In the genomic region with DNA sequence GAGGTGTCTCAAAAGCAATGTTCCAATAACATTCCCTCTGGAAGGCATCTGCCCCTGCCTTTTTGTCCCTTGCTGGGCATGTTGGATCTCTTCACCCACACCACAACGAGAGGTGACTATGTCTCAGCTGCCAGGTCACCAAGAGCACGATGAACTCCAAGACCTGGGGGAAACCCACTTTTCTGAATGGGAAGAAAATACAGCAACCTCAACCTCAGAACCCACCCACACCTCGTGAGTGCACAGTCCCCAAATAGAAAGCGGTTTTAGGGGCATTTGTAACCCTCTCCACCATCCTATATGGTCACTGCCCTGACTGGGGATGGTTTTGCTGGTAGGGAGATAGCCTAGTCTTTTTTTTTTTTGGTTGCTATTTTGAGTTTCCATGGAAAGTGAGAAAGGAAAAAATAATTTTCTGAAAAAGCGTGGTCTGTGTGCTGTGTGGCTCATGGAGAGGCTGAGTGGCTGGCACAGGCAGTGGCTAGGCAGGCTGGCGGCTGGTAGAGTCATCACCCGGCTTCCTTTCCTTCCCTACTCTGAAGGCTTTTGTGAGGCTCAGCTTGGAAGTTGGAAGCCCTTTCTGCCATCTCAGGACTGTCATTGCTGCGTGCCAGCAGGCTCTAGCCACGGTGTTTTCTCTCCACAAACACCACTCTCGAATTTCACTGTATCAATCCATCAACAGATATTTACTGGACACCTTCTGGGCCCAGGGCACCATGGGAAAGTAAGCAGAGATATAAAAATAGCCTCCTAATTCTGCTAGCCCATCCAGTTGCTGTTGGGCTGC, we compare ENCODE assay signal across 20 cellular contexts. TPM values are rescaled to one million over a fixed set of nuclear protein-coding genes. Genes with fewer than 3 reads are reported as not detected.
DNase-seq lines count a peak whose midpoint lies in the region; ATAC-seq, FAIRE-seq and TF ChIP-seq lines count a peak whose summit lies in the region.
"Had no signal": no experiment of that assay in that cellular context is flagged by ENCODE, and none has a peak within 500 bp of the region (broad histone marks: within the 10 kb centered on the region; RNA-seq: fewer than 3 reads in every experiment).

No MANE protein-coding gene starts in this region.

- no peak overlapping the region for H3K4me2 ChIP-seq in neuronal stem cell (ENCODE audit: insufficient read depth, low read length, poor library complexity, severe bottlenecking)
- H3K4me2 ChIP-seq: PC-9 had no signal

- H3K27me3 Mint-ChIP-seq in activated T-cell treated with anti-CD3 and anti-CD28 coated beads, Interleukin-2, amount 50 U/mL, for 24 hours = no peaks in the 10 kb centered on the region

- no peak for TF ChIP-seq POLR2A in suprapubic skin (IDR thresholded peaks at IDR 0.05)

- ATAC-seq in Right ventricle myocardium superior (ENCODE audit: poor library complexity) = peak; percentile 81
- no peak for ATAC-seq in HG02852 (IDR thresholded peaks at IDR 0.05; ENCODE audit: unreplicated experiment)
- ATAC-seq: SK-N-SH treated with all-trans-retinoic acid at 6 μM for 48 hours had no signal

- FAIRE-seq in urothelium cell line (lab: Jason Lieb, UNC) = peak; percentile 70
- FAIRE-seq: endothelial cell of umbilical vein, GM19239 had no signal

- no peak for DNase-seq in activated T-cell treated with anti-CD3 and anti-CD28 coated beads, Interleukin-2, amount 50 U/mL, for 24 hours
- no peak for DNase-seq in activated T-cell treated with anti-CD3 and anti-CD28 coated beads, Interleukin-2, amount 50 U/mL, for 1 hour
- DNase-seq in Right ventricle myocardium superior (no peak), neuronal stem cell (ENCODE audit: low spot score) (no peak), urothelium cell line (ENCODE audit: low spot score) (no peak), NCI-H526 treated with DMSO at 0.1 percent for 48 hours (lab: John Stamatoyannopoulos, UW) (no peak), suprapubic skin (ENCODE audit: low spot score in 2 of 2) (no peak)
- DNase-seq: Caco-2, GF-D8, Kasumi-1, NCI-H1436 treated with DMSO at 0.1 percent for 48 hours, NCI-H446, upper lobe of left lung had no signal

- H3K23ac ChIP-seq in neuronal stem cell (ENCODE audit: low read depth, low read length, poor library complexity) = peak overlapping the region; percentile 37

- no peak overlapping the region for H3K4me3 Mint-ChIP-seq in activated T-cell treated with anti-CD3 and anti-CD28 coated beads, Interleukin-2, amount 50 U/mL, for 24 hours

- no peak overlapping the region for H3K18ac ChIP-seq in neuronal stem cell (ENCODE audit: low read length)

- no peak overlapping the region for H4K91ac ChIP-seq in neuronal stem cell (ENCODE audit: low read depth, low read length, poor library complexity)

- intact Hi-C loops in Right ventricle myocardium superior (cut with DNase I) = no loop called here

- peak overlapping the region; percentile 42 for H2BK15ac ChIP-seq in neuronal stem cell (ENCODE audit: low read length)

- no peak overlapping the region for H3K4ac ChIP-seq in neuronal stem cell (ENCODE audit: low read length)

- H3K9me3 ChIP-seq in neuronal stem cell (replicated peaks in 1 of 2; ENCODE audit: control insufficient read depth in 2 of 2, insufficient read depth in 1 of 2, low read depth in 1 of 2, low read length in 2 of 2) (no peaks in the 10 kb centered on the region), suprapubic skin (no peaks in the 10 kb centered on the region)
- H3K9me3 ChIP-seq: Caco-2, upper lobe of left lung had no signal

- WGBS in neuronal stem cell (ENCODE audit: extremely low coverage in 2 of 2, insufficient read length in 2 of 2, insufficient replicate concordance in 1 of 2), 2 donors = no CpG with 5 or more reads among the region's 10 CpGs
- WGBS in suprapubic skin = 84% methylated on average over 10 of the region's 10 CpGs

- no peak overlapping the region for H2AK5ac ChIP-seq in neuronal stem cell (ENCODE audit: low read depth, low read length)

- H3K79me1 ChIP-seq in neuronal stem cell (ENCODE audit: low read depth, low read length) = no peaks in the 10 kb centered on the region

- H3K4me3 ChIP-seq in neuronal stem cell (ENCODE audit: low read length in 2 of 2) (no peak overlapping the region), suprapubic skin (no peak overlapping the region)
- H3K4me3 ChIP-seq: PC-9, upper lobe of left lung had no signal

- no peak overlapping the region for H2BK5ac ChIP-seq in neuronal stem cell (ENCODE audit: low read length)

- H3K4me1 Mint-ChIP-seq in activated T-cell treated with anti-CD3 and anti-CD28 coated beads, Interleukin-2, amount 50 U/mL, for 24 hours (ENCODE audit: low read depth) = peaks cover 52% of the 10 kb centered on the region

- H3K27ac ChIP-seq in neuronal stem cell (replicated peaks; ENCODE audit: low read length) (no peak overlapping the region), suprapubic skin (no peak overlapping the region)
- H3K27ac ChIP-seq: PC-9, upper lobe of left lung had no signal

- peaks cover 0 to 4% of the 10 kb centered on the region in 2 donors for H3K36me3 ChIP-seq in neuronal stem cell (replicated peaks in 1 of 2; ENCODE audit: control insufficient read depth in 2 of 2, insufficient read depth in 2 of 2, low read length in 2 of 2)
- no peaks in the 10 kb centered on the region for H3K36me3 ChIP-seq in suprapubic skin
- H3K36me3 ChIP-seq: upper lobe of left lung had no signal

- H3K27ac Mint-ChIP-seq in activated T-cell treated with anti-CD3 and anti-CD28 coated beads, Interleukin-2, amount 50 U/mL, for 24 hours = peak overlapping the region; percentile 34

- no peaks in the 10 kb centered on the region for H3K36me3 Mint-ChIP-seq in activated T-cell treated with anti-CD3 and anti-CD28 coated beads, Interleukin-2, amount 50 U/mL, for 24 hours (ENCODE audit: low read depth)

- H2AFZ ChIP-seq in neuronal stem cell (ENCODE audit: low read length) = no peak overlapping the region
- H2AFZ ChIP-seq: PC-9 had no signal

- no peak for TF ChIP-seq CTCF in suprapubic skin (IDR thresholded peaks at IDR 0.05)

- peak overlapping the region; percentile 5 for H3K9ac ChIP-seq in neuronal stem cell (ENCODE audit: low read depth, low read length, poor library complexity)

- no peak overlapping the region for H2BK12ac ChIP-seq in neuronal stem cell (ENCODE audit: low read length)

- H2BK120ac ChIP-seq in neuronal stem cell (ENCODE audit: low read depth, low read length) = no peak overlapping the region

- H3K14ac ChIP-seq in neuronal stem cell (ENCODE audit: low read length) = no peak overlapping the region

- no peak overlapping the region for H4K8ac ChIP-seq in neuronal stem cell (ENCODE audit: low read depth, low read length)

- no peak for TF ChIP-seq EP300 in suprapubic skin (IDR thresholded peaks at IDR 0.05)

- H3K4me1 ChIP-seq in neuronal stem cell (ENCODE audit: control insufficient read depth in 2 of 2, insufficient read depth in 1 of 2, low read depth in 1 of 2, low read length in 2 of 2) (peaks cover 0 to 24% of the 10 kb centered on the region in 2 donors), suprapubic skin (peaks cover 11% of the 10 kb centered on the region)

- no peaks in the 10 kb centered on the region for H3K9me3 Mint-ChIP-seq in activated T-cell treated with anti-CD3 and anti-CD28 coated beads, Interleukin-2, amount 50 U/mL, for 24 hours

- no peaks in the 10 kb centered on the region for H3K27me3 ChIP-seq in neuronal stem cell (ENCODE audit: control insufficient read depth in 3 of 3, insufficient read depth in 3 of 3, low read depth in 1 of 3, low read length in 3 of 3)
- H3K27me3 ChIP-seq in suprapubic skin = peaks cover 11% of the 10 kb centered on the region
- H3K27me3 ChIP-seq: upper lobe of left lung had no signal

RNA-seq across cellular contexts. Expression of a gene that starts 15.8 kb away (rescaled TPM):
- total RNA-seq in Right ventricle myocardium superior (12.2 TPM), suprapubic skin (1 to 10 TPM in 3 of 4 donors, under 1 TPM in 1; 0.73 to 1.8 (median 1.2) TPM)
- polyA plus RNA-seq in neuronal stem cell (2013, experiment 1 of 2) = 22.5 TPM
- 22.9 TPM for polyA plus RNA-seq in neuronal stem cell (2013, experiment 2 of 2)

RNA-seq across cellular contexts. Expression of a gene that starts 43.9 kb away (rescaled TPM):
- total RNA-seq in Right ventricle myocardium superior (not detected), suprapubic skin (not detected)
- polyA plus RNA-seq in neuronal stem cell (2013, experiment 1 of 2) = not detected
- not detected for polyA plus RNA-seq in neuronal stem cell (2013, experiment 2 of 2)
- total RNA-seq: Caco-2, endothelial cell of umbilical vein, mononuclear cell, PC-9, posterior vena cava, upper lobe of left lung had no signal
- polyA plus RNA-seq: endothelial cell of umbilical vein had no signal
